21 cellular contexts compared by ENCODE assay signal in the genomic region with DNA sequence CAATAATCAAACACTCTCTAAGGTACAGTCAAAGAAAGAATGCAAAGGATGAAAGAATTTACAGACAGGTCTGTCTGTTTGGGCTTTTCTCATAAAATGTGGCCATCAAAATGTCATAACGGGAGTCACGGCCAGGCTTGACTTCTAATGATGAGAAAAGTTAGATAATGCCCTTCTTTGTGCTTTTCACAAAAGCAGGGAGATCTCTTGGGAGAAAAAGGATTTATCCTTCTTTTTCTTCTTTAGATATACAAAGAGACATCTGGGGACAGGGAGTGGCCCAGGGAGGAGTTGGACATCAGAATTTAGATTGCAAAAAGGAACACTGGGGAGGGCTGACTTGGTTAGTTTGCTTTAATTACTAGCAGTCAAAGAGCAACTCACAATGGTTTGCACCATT.
"Had no signal": no experiment of that assay in that cellular context is flagged by ENCODE, and none has a peak within 500 bp of the region (broad histone marks: within the 10 kb centered on the region; RNA-seq: fewer than 3 reads in every experiment).

No MANE protein-coding gene starts in this region.

- H3K27me3 ChIP-seq: colonic mucosa, esophagus squamous epithelium, gastrocnemius medialis, heart right ventricle, left lung had no signal

- H3K27me3 Mint-ChIP-seq: dendritic cell treated with granulocyte-macrophage colony-stimulating factor and Interleukin-4, amounts not matched to agents 40 ng/mL and 50 ng/mL, for 4 days; effector memory CD8-positive, alpha-beta T cell had no signal

- DNase-seq: colonic mucosa; cortex of kidney; effector CD8-positive, alpha-beta T cell; effector memory CD8-positive, alpha-beta T cell; endodermal cell; esophagus squamous epithelium; foreskin fibroblast; foreskin melanocyte; gastrocnemius medialis; glutamatergic neuron; head of caudate nucleus; heart right ventricle; hippocampal formation; left cardiac atrium; left lung; left ventricle myocardium superior; lower lobe of right lung; mesenchymal stem cell; mucosa of descending colon had no signal

- H3K9me3 Mint-ChIP-seq: dendritic cell treated with granulocyte-macrophage colony-stimulating factor and Interleukin-4, amounts not matched to agents 40 ng/mL and 50 ng/mL, for 4 days; effector memory CD8-positive, alpha-beta T cell had no signal

- H3K36me3 Mint-ChIP-seq: mesothelial cell of epicardium had no signal

- H3K27ac Mint-ChIP-seq: dendritic cell treated with granulocyte-macrophage colony-stimulating factor and Interleukin-4, amounts not matched to agents 40 ng/mL and 50 ng/mL, for 4 days; effector memory CD8-positive, alpha-beta T cell; endodermal cell; mesothelial cell of epicardium had no signal

- H3K4me1 ChIP-seq: colonic mucosa, esophagus squamous epithelium, gastrocnemius medialis, heart right ventricle, left lung, lower lobe of right lung had no signal

- H3K27ac ChIP-seq: colonic mucosa, esophagus squamous epithelium, gastrocnemius medialis, heart right ventricle, left lung, lower lobe of right lung had no signal

- H3K4me3 ChIP-seq: colonic mucosa, esophagus squamous epithelium, gastrocnemius medialis, heart right ventricle, left lung, lower lobe of right lung, mucosa of descending colon had no signal

- H3K4me3 Mint-ChIP-seq: dendritic cell treated with granulocyte-macrophage colony-stimulating factor and Interleukin-4, amounts not matched to agents 40 ng/mL and 50 ng/mL, for 4 days; effector memory CD8-positive, alpha-beta T cell; endodermal cell; mesothelial cell of epicardium had no signal

- H3K36me3 ChIP-seq: colonic mucosa, esophagus squamous epithelium, gastrocnemius medialis, heart right ventricle, left lung, lower lobe of right lung had no signal

- H3K9me3 ChIP-seq: colonic mucosa, esophagus squamous epithelium, gastrocnemius medialis, heart right ventricle, left lung, lower lobe of right lung, mucosa of descending colon had no signal

- H3K4me1 Mint-ChIP-seq: endodermal cell had no signal
